Comparison of ENCODE assay signal across 11 cellular contexts in genomic region chr3:195803309-195803908, GRCh38. TPM values are rescaled to one million over a fixed set of nuclear protein-coding genes. Genes with fewer than 3 reads are reported as not detected.
A peak's percentile ranks its signal among the peaks of the same experiment; 100 is the strongest.
DNase-seq lines count a peak whose midpoint lies in the region; ATAC-seq and TF ChIP-seq lines count a peak whose summit lies in the region.
"Had no signal": no experiment of that assay in that cellular context is flagged by ENCODE, and none has a peak within 500 bp of the region (broad histone marks: within the 10 kb centered on the region; RNA-seq: fewer than 3 reads in every experiment).

No MANE protein-coding gene starts in this region.

- no peak for ATAC-seq in activated CD4-positive, alpha-beta T cell treated with anti-CD3 and anti-CD28 coated beads for 36 hours
- ATAC-seq in T-helper 17 cell (no peak), left cardiac atrium (peak; percentile 30 to 48)

- H3K36me3 ChIP-seq in stomach smooth muscle (ENCODE audit: control insufficient read depth in 2 of 2, insufficient read depth in 2 of 2, low read length in 2 of 2) (no peaks in the 10 kb centered on the region), A673 (ENCODE audit: insufficient read depth, low read length, poor library complexity, severe bottlenecking) (no peaks in the 10 kb centered on the region), SJCRH30 (no peaks in the 10 kb centered on the region)
- H3K36me3 ChIP-seq: prostate gland had no signal

- no peak for DNase-seq in activated CD4-positive, alpha-beta T cell treated with anti-CD3 and anti-CD28 coated beads for 36 hours
- DNase-seq in activated CD4-positive, alpha-beta T cell treated with anti-CD3 and anti-CD28 coated beads, Interleukin-2, amount 50 U/mL, for 4 hours: no peak
- DNase-seq in T-helper 17 cell: no peak
- no peak for DNase-seq in left cardiac atrium
- DNase-seq in stimulated activated CD4-positive, alpha-beta T cell treated with anti-CD3 and anti-CD28 coated beads, Interleukin-2, amount 100 ng/mL, for 48 hours: no peak
- no peak for DNase-seq in A673 (ENCODE audit: low spot score)
- DNase-seq in SJCRH30: no peak
- DNase-seq: activated CD4-positive, alpha-beta T cell treated with anti-CD3 and anti-CD28 coated beads, Interleukin-2, amount 50 U/mL, for 1 hour; NCI-H2029 treated with DMSO at 0.1 percent for 48 hours had no signal

- H3K27me3 Mint-ChIP-seq in activated CD4-positive, alpha-beta T cell treated with anti-CD3 and anti-CD28 coated beads for 36 hours: peaks cover 17% of the 10 kb centered on the region
- H3K27me3 Mint-ChIP-seq in T-helper 17 cell: peaks cover 11% of the 10 kb centered on the region

- H3K4me3 Mint-ChIP-seq in activated CD4-positive, alpha-beta T cell treated with anti-CD3 and anti-CD28 coated beads for 36 hours: no peak overlapping the region
- peak overlapping the region; percentile 81 for H3K4me3 Mint-ChIP-seq in T-helper 17 cell

- H3K27ac ChIP-seq in stomach smooth muscle (ENCODE audit: low read length) (peak overlapping the region; percentile 49), A673 (ENCODE audit: low read depth, low read length, poor library complexity, severe bottlenecking) (no peak overlapping the region), SJCRH30 (no peak overlapping the region)

- H3K9ac ChIP-seq in stomach smooth muscle (ENCODE audit: low read length in 2 of 2): peak overlapping the region in 1 of 2 donors; percentile 52

- POLR2A ChIA-PET in activated CD4-positive, alpha-beta T cell treated with anti-CD3 and anti-CD28 coated beads for 36 hours (lab: Charles Lee): no interaction called here
- POLR2A ChIA-PET in A673 (lab: Charles Lee; ENCODE audit: low non-redundant PET): no interaction called here

- H3K4me3 ChIP-seq in stomach smooth muscle (ENCODE audit: low read length in 2 of 2): peak overlapping the region; percentile 50 to 71
- H3K4me3 ChIP-seq in A673 (ENCODE audit: low read depth, low read length, poor library complexity, severe bottlenecking): no peak overlapping the region
- no peak overlapping the region for H3K4me3 ChIP-seq in SJCRH30

- H3K27ac Mint-ChIP-seq in activated CD4-positive, alpha-beta T cell treated with anti-CD3 and anti-CD28 coated beads for 36 hours: peak overlapping the region; percentile 21
- peak overlapping the region; percentile 60 for H3K27ac Mint-ChIP-seq in T-helper 17 cell

- H3K4me1 Mint-ChIP-seq in activated CD4-positive, alpha-beta T cell treated with anti-CD3 and anti-CD28 coated beads for 36 hours: peaks cover 45% of the 10 kb centered on the region
- peaks cover 46% of the 10 kb centered on the region for H3K4me1 Mint-ChIP-seq in T-helper 17 cell

- H3K9me3 ChIP-seq in T-helper 17 cell (ENCODE audit: control insufficient read depth, low read length, poor library complexity, severe bottlenecking) (no peaks in the 10 kb centered on the region), stomach smooth muscle (ENCODE audit: control insufficient read depth in 2 of 2, low read length in 2 of 2) (no peaks in the 10 kb centered on the region), A673 (ENCODE audit: low read depth, low read length, poor library complexity, severe bottlenecking) (no peaks in the 10 kb centered on the region), SJCRH30 (replicated peaks) (no peaks in the 10 kb centered on the region)
- H3K9me3 ChIP-seq: prostate gland had no signal

- H3K4me1 ChIP-seq in stomach smooth muscle (ENCODE audit: control insufficient read depth, insufficient read depth, low read length) (peaks cover 14% of the 10 kb centered on the region), A673 (ENCODE audit: insufficient read depth, low read length, poor library complexity, severe bottlenecking) (no peaks in the 10 kb centered on the region), SJCRH30 (peaks cover 6% of the 10 kb centered on the region)
- H3K4me1 ChIP-seq: prostate gland had no signal

- no TSS peak for BruUV-seq in A673 (replicated peaks; lab: Mats Ljungman, UMichigan)

- CTCF ChIA-PET in activated CD4-positive, alpha-beta T cell treated with anti-CD3 and anti-CD28 coated beads for 36 hours (lab: Charles Lee): interaction anchor here (1.0 kb wide), 2 partner anchors 47 to 56 kb away, joined by 3 to 4 read pairs; no protein-coding TSS in a partner anchor
- CTCF ChIA-PET in A673 (lab: Charles Lee): no interaction called here

- intact Hi-C loops in activated CD4-positive, alpha-beta T cell treated with anti-CD3 and anti-CD28 coated beads for 36 hours (cut with DNase I, micrococcal nuclease): no loop called here
- intact Hi-C loops in left cardiac atrium (cut with DNase I): no loop called here
- intact Hi-C loops in A673 (cut with micrococcal nuclease; ENCODE audit: unreplicated experiment): no loop called here

- H3K27me3 ChIP-seq in stomach smooth muscle (ENCODE audit: control insufficient read depth in 1 of 2, insufficient read depth in 2 of 2, low read length in 2 of 2) (no peaks in the 10 kb centered on the region), A673 (replicated peaks; ENCODE audit: insufficient read depth, low read depth, low read length, poor library complexity) (no peaks in the 10 kb centered on the region), SJCRH30 (no peaks in the 10 kb centered on the region)

- H3K36me3 Mint-ChIP-seq in activated CD4-positive, alpha-beta T cell treated with anti-CD3 and anti-CD28 coated beads for 36 hours (ENCODE audit: low read depth): no peaks in the 10 kb centered on the region
- no peaks in the 10 kb centered on the region for H3K36me3 Mint-ChIP-seq in T-helper 17 cell (ENCODE audit: low read depth)

- H3K9me3 Mint-ChIP-seq in activated CD4-positive, alpha-beta T cell treated with anti-CD3 and anti-CD28 coated beads for 36 hours (ENCODE audit: low read depth): no peaks in the 10 kb centered on the region

- no peak for TF ChIP-seq CTCF in A673 (conservative IDR thresholded peaks at IDR 0.05; ENCODE audit: low read depth, low read length)

RNA-seq across cellular contexts. Expression of gene MUC4, which starts 8.3 kb away (rescaled TPM):
- total RNA-seq in activated CD4-positive, alpha-beta T cell treated with anti-CD3 and anti-CD28 coated beads for 36 hours: under 1 TPM; 0.09 to 0.14 TPM
- total RNA-seq in T-helper 17 cell (not detected), left cardiac atrium (not detected), A673 (2021) (not detected in 2 replicates)
- total RNA-seq in SJCRH30 (2014; rRNA removed; shearing (Covaris generic)): 1.1 and 1.5 TPM in 2 replicates

Comparison
In these comparisons a context has a peak if more than half of its experiments do, and no peak if none do; other contexts are left out.
1. ATAC-seq: peak in left cardiac atrium (2 of 2); none in activated CD4-positive, alpha-beta T cell treated with anti-CD3 and anti-CD28 coated beads for 36 hours (single experiment) and T-helper 17 cell (single experiment).
2. H3K4me3 ChIP-seq: peak in stomach smooth muscle (2 of 2); none in A673 (single experiment) and SJCRH30 (single experiment).